Comparison of ENCODE assay signal across 8 cellular contexts in the genomic region with DNA sequence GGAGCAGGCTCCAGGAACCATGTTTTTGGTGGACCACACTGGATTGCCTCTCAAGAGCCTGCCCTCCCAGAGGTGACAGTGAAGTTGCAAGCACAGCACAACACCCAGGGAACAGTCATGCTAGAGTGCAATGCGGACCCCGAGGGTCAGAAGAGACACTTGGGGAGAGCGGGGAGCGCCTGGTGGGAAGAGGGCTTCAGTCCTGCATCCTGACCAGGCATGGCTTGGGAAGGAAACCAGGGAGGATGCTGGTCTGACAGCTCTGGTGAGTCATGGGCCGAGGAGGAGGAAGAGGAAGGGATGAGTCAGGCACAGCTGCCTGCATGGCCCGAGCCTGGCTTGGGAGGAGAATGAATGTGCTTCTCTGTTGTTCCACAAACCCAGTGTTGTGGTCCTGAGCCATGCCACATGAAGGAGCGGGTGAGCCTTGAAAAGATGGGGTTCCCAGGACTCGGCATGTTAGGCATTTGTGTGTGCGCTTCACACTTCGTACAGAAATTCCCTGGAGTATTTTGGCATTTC. TPM values are rescaled to one million over a fixed set of nuclear protein-coding genes. Genes with fewer than 3 reads are reported as not detected.
DNase-seq lines count a peak whose midpoint lies in the region; ATAC-seq and TF ChIP-seq lines count a peak whose summit lies in the region.

No MANE protein-coding gene starts in this region.

- ATAC-seq in foreskin keratinocyte (peak; percentile 81), HG02763 (IDR thresholded peaks at IDR 0.05; ENCODE audit: unreplicated experiment) (no peak)

- no peak overlapping the region for H3K4me3 Mint-ChIP-seq in Caco-2 (ENCODE audit: unreplicated experiment)
- H3K4me3 Mint-ChIP-seq in activated T-cell treated with anti-CD3 and anti-CD28 coated beads, Interleukin-2, amount 50 U/mL, for 24 hours = no peak overlapping the region

- peaks cover 29% of the 10 kb centered on the region for H3K4me1 ChIP-seq in Caco-2
- peaks cover 28% of the 10 kb centered on the region for H3K4me1 ChIP-seq in foreskin keratinocyte
- H3K4me1 ChIP-seq in tibial nerve = peaks cover 3 to 74% (median 33%) of the 10 kb centered on the region in 4 donors
- no peaks in the 10 kb centered on the region for H3K4me1 ChIP-seq in MM.1S (ENCODE audit: low read length)

- H3K27me3 Mint-ChIP-seq in Caco-2 (ENCODE audit: insufficient read depth, unreplicated experiment) = no peaks in the 10 kb centered on the region
- H3K27me3 Mint-ChIP-seq in activated T-cell treated with anti-CD3 and anti-CD28 coated beads, Interleukin-2, amount 50 U/mL, for 24 hours = no peaks in the 10 kb centered on the region

- POLR2A ChIA-PET in Caco-2 (lab: Charles Lee) = no interaction called here

- H3K27me3 ChIP-seq in Caco-2 (replicated peaks; ENCODE audit: control insufficient read depth, insufficient read depth, low read length) (no peaks in the 10 kb centered on the region), foreskin keratinocyte (no peaks in the 10 kb centered on the region), tibial nerve (no peaks in the 10 kb centered on the region), MM.1S (replicated peaks; ENCODE audit: insufficient read depth, low read length) (no peaks in the 10 kb centered on the region)

- 25 to 34% methylated on average over 10 of the region's 10 CpGs for WGBS in tibial nerve, 2 donors

- H3K27ac ChIP-seq in foreskin keratinocyte (peak overlapping the region; percentile 94), tibial nerve (peak overlapping the region; percentile 32 to 94 (median 62)), MM.1S (ENCODE audit: low read length) (no peak overlapping the region)

- H3K9me3 ChIP-seq in Caco-2 (no peaks in the 10 kb centered on the region), tibial nerve (no peaks in the 10 kb centered on the region), MM.1S (replicated peaks; ENCODE audit: insufficient read depth, low read length) (no peaks in the 10 kb centered on the region)

- no peak overlapping the region for H3K4me2 ChIP-seq in MM.1S (ENCODE audit: low read depth, low read length)

- H3K4me3 ChIP-seq in Caco-2 (ENCODE audit: low read depth, low read length) (no peak overlapping the region), tibial nerve (no peak overlapping the region), MM.1S (ENCODE audit: low read length) (no peak overlapping the region)

- no peaks in the 10 kb centered on the region for H3K9me3 Mint-ChIP-seq in Caco-2 (ENCODE audit: unreplicated experiment)
- no peaks in the 10 kb centered on the region for H3K9me3 Mint-ChIP-seq in activated T-cell treated with anti-CD3 and anti-CD28 coated beads, Interleukin-2, amount 50 U/mL, for 24 hours

- peaks cover 25% of the 10 kb centered on the region for H3K4me1 Mint-ChIP-seq in Caco-2 (ENCODE audit: low read depth, unreplicated experiment)
- H3K4me1 Mint-ChIP-seq in activated T-cell treated with anti-CD3 and anti-CD28 coated beads, Interleukin-2, amount 50 U/mL, for 24 hours (ENCODE audit: low read depth) = peaks cover 26% of the 10 kb centered on the region

- CTCF ChIA-PET in Caco-2 (lab: Charles Lee) = interaction anchor here (0.6 to 1.1 kb wide), 2 partner anchors 9 to 69 kb away, joined by 5 read pairs; no protein-coding TSS in a partner anchor

- DNase-seq in Caco-2 (no peak), NCI-H69 (lab: John Stamatoyannopoulos, UW) (peak; percentile 21), foreskin keratinocyte (peak; percentile 94 to 96), occipital lobe (lab: John Stamatoyannopoulos, UW) (peak; percentile 93), tibial nerve (ENCODE audit: low spot score in 2 of 2) (peak; percentile 65 to 76), MM.1S (no peak)
- peak; percentile 73 for DNase-seq in activated T-cell treated with anti-CD3 and anti-CD28 coated beads, Interleukin-2, amount 50 U/mL, for 24 hours

- intact Hi-C loops in Caco-2 (cut with micrococcal nuclease; ENCODE audit: unreplicated experiment) = no loop called here

- H3K36me3 Mint-ChIP-seq in Caco-2 (ENCODE audit: insufficient read depth, unreplicated experiment) = peaks cover 6% of the 10 kb centered on the region
- no peaks in the 10 kb centered on the region for H3K36me3 Mint-ChIP-seq in activated T-cell treated with anti-CD3 and anti-CD28 coated beads, Interleukin-2, amount 50 U/mL, for 24 hours (ENCODE audit: low read depth)

- peak overlapping the region; percentile 83 for H3K27ac Mint-ChIP-seq in Caco-2 (ENCODE audit: unreplicated experiment)
- peak overlapping the region; percentile 75 for H3K27ac Mint-ChIP-seq in activated T-cell treated with anti-CD3 and anti-CD28 coated beads, Interleukin-2, amount 50 U/mL, for 24 hours

- no peaks in the 10 kb centered on the region for H4K20me1 ChIP-seq in MM.1S (ENCODE audit: insufficient read depth, low read length)

- H3K9me2 ChIP-seq in MM.1S (replicated peaks; ENCODE audit: insufficient read depth, low read length) = no peaks in the 10 kb centered on the region

- H3K36me3 ChIP-seq in Caco-2 (ENCODE audit: control insufficient read depth, insufficient read depth, low read length) (no peaks in the 10 kb centered on the region), tibial nerve (no peaks in the 10 kb centered on the region), MM.1S (replicated peaks; ENCODE audit: insufficient read depth, low read length) (no peaks in the 10 kb centered on the region)

- H3K9ac ChIP-seq in MM.1S (ENCODE audit: low read length) = no peak overlapping the region

- TF ChIP-seq POLR2A in tibial nerve (IDR thresholded peaks at IDR 0.05) = no peak

- peak in 1 of 2 donors; percentile 73 for TF ChIP-seq EP300 in tibial nerve (IDR thresholded peaks at IDR 0.05)

- TF ChIP-seq CTCF in Caco-2 (IDR thresholded peaks at IDR 0.05; ENCODE audit: insufficient read depth in 1 of 2, low read depth in 1 of 2, low read length in 1 of 2, severe bottlenecking in 1 of 2, unreplicated experiment in 1 of 2) = no peak
- TF ChIP-seq CTCF in foreskin keratinocyte (conservative IDR thresholded peaks at IDR 0.05) = peak; percentile 39
- no peak for TF ChIP-seq CTCF in tibial nerve (IDR thresholded peaks at IDR 0.05)
- no peak for TF ChIP-seq CTCF in MM.1S (IDR thresholded peaks at IDR 0.05; ENCODE audit: low read length)

- BruUV-seq in Caco-2 (replicated peaks; lab: Mats Ljungman, UMichigan) = no TSS peak

- no peaks in the 10 kb centered on the region for H3K79me2 ChIP-seq in MM.1S (ENCODE audit: low read length)

- H2AFZ ChIP-seq in MM.1S (ENCODE audit: low read length) = no peak overlapping the region

- H3F3A ChIP-seq in MM.1S (ENCODE audit: insufficient read depth, low read length) = no peaks in the 10 kb centered on the region

RNA-seq across cellular contexts. Expression of a gene that starts 29.5 kb away (rescaled TPM):
- 0.23 TPM in 1 of 2 replicates, not detected in the other for total RNA-seq in Caco-2 (2022)
- 1.1 and 1.6 TPM in 2 replicates for total RNA-seq in foreskin keratinocyte
- polyA plus RNA-seq in foreskin keratinocyte = 1.2 and 2.1 TPM in 2 replicates
- total RNA-seq in occipital lobe = not detected
- 1 to 10 TPM in 1 of 4 donors, under 1 TPM in 1, not detected in 2; 0.22 to 1.0 TPM for total RNA-seq in tibial nerve

RNA-seq across cellular contexts. Expression of a gene that starts 41.1 kb away (rescaled TPM):
- total RNA-seq in Caco-2 (2022) (0.50 and 0.67 TPM in 2 replicates), foreskin keratinocyte (0.48 and 0.56 TPM in 2 replicates), occipital lobe (0.62 TPM), tibial nerve (10 to 100 TPM in 3 of 4 donors, 1 to 10 TPM in 1; 3.6 to 31.6 (median 25.3) TPM)
- 0.38 and 0.51 TPM in 2 replicates for polyA plus RNA-seq in foreskin keratinocyte

RNA-seq across cellular contexts. Expression of a gene that starts 44.4 kb away (rescaled TPM):
- total RNA-seq in Caco-2 (2022) = 11.4 and 11.7 TPM in 2 replicates
- 24.3 and 26.3 TPM in 2 replicates for total RNA-seq in foreskin keratinocyte
- 37.0 and 39.5 TPM in 2 replicates for polyA plus RNA-seq in foreskin keratinocyte
- 1.1 TPM for total RNA-seq in occipital lobe
- total RNA-seq in tibial nerve = 10 to 100 TPM in 3 of 4 donors, 1 to 10 TPM in 1; 9.4 to 17.1 (median 16.5) TPM

RNA-seq across cellular contexts. Expression of a gene that starts 44.9 kb away (rescaled TPM):
- 105 and 112 TPM in 2 replicates for total RNA-seq in Caco-2 (2022)
- total RNA-seq in foreskin keratinocyte = 101 and 107 TPM in 2 replicates
- polyA plus RNA-seq in foreskin keratinocyte = 79.9 and 87.3 TPM in 2 replicates
- 55.4 TPM for total RNA-seq in occipital lobe
- total RNA-seq in tibial nerve = 10 to 100 TPM; 80.4 to 90.2 (median 88.4) TPM

RNA-seq across cellular contexts. Expression of a gene that starts 46.4 kb away (rescaled TPM):
- total RNA-seq in Caco-2 (2022) (not detected in 2 replicates), foreskin keratinocyte (not detected in 2 replicates), occipital lobe (not detected), tibial nerve (1 to 10 TPM; 1.1 to 1.7 (median 1.2) TPM)
- polyA plus RNA-seq in foreskin keratinocyte = not detected in 2 replicates

Comparison
In these comparisons a context has a peak if more than half of its experiments do, and no peak if none do; other contexts are left out.
1. DNase-seq: peak in NCI-H69 (single experiment), activated T-cell treated with anti-CD3 and anti-CD28 coated beads, Interleukin-2, amount 50 U/mL, for 24 hours (single experiment), foreskin keratinocyte (2 of 2), occipital lobe (single experiment) and tibial nerve (2 of 2); none in Caco-2 (0 of 2) and MM.1S (single experiment).